In the genomic region with DNA sequence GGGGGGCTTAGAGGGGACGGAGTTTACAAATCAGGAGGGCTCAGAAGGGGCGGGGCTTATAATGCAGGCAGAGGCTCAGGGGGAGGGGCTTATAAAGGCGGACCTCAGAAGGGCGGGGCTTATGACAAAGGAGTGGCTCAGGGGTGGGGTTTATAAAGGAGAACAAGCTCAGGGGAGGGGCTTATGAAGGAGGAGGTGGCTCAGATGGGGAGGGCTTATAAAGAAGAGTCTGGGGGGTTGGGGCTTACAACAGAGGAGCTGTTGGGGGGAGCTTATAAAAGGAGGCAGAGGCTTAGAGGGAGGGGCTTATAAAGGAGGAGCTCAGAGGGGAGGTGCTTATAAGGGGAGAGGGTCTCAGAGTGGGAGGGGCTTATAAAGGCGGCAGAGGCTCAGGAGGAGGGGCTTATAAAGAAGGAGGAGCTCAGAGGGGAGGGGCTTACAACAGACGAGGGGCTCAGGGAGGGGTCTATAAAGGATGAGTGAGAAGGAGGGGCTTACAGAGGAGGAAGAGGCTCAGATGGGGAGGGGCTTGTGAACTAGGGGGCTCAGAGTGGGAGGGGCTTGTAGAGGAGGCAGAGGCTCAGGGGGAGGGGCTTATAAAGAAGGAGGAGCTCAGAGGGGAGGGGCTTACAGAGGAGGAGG, we compare ENCODE assay signal across 7 cellular contexts. TPM values are rescaled to one million over a fixed set of nuclear protein-coding genes. Genes with fewer than 3 reads are reported as not detected.
DNase-seq lines count a peak whose midpoint lies in the region; ATAC-seq, FAIRE-seq and TF ChIP-seq lines count a peak whose summit lies in the region.
"Had no signal": no experiment of that assay in that cellular context is flagged by ENCODE, and none has a peak within 500 bp of the region (broad histone marks: within the 10 kb centered on the region; RNA-seq: fewer than 3 reads in every experiment).

No MANE protein-coding gene starts in this region.

- SMC1A ChIA-PET in GM12878 (lab: Charles Lee; ENCODE audit: uncharacterized antibody, unreplicated experiment) = no interaction called here

- POLR2A ChIA-PET in GM12878 (lab: Charles Lee) = interaction anchor here (0.6 kb wide), 1 partner anchor 169 kb away, joined by 3 read pairs; no protein-coding TSS in a partner anchor

- H4K20me1 ChIP-seq in BLaER1 treated with 17β-estradiol and CSF1 and Interleukin-3, amounts not matched to agents 10 nM and 100 nM = peaks cover 0 to 3% (median 0%) of the 10 kb centered on the region in 11 experiments; a peak in 2 of 22 replicates
- H4K20me1 ChIP-seq in GM12878 (ENCODE audit: control insufficient read depth, insufficient read depth) = no peaks in the 10 kb centered on the region

- TF ChIP-seq RAD21 in GM12878 (IDR thresholded peaks at IDR 0.05; ENCODE audit: insufficient read depth, low read depth, low read length) = no peak

- CTCF ChIA-PET in GM12878 (lab: Yijun Ruan, JAX) = interaction anchor here (0.6 to 2.1 kb wide), 4 partner anchors 10 to 175 kb away, joined by 3 to 9 read pairs (median 4); no protein-coding TSS in a partner anchor

- BruUV-seq in GM12878 (replicated peaks; lab: Mats Ljungman, UMichigan) = no TSS peak

- H3K4me3 ChIP-seq in BLaER1 treated with 17β-estradiol and CSF1 and Interleukin-3, amounts not matched to agents 10 nM and 100 nM = peak overlapping the region in 9 of 10 experiments; percentile 29 to 66 (median 56); a peak in 17 of 20 replicates
- H3K4me3 ChIP-seq in GM12878 = no peak overlapping the region
- H3K4me3 ChIP-seq in breast epithelium = no peak overlapping the region
- H3K4me3 ChIP-seq: cardiac muscle cell had no signal

- H3K9me3 ChIP-seq in BLaER1 treated with 17β-estradiol and CSF1 and Interleukin-3, amounts not matched to agents 10 nM and 100 nM (replicated peaks in 1 of 11) = 0 out of 22 replicates have a peak, but pooled peaks cover 0 to 5% (median 0%) of the 10 kb centered on the region in 11 experiments
- H3K9me3 ChIP-seq in GM12878 (replicated peaks; ENCODE audit: control insufficient read depth, insufficient read depth, low read length) (no peaks in the 10 kb centered on the region; the same call in 2 of the 3 replicates), breast epithelium (no peaks in the 10 kb centered on the region)

- TF ChIP-seq POLR2A in GM12878 (IDR thresholded peaks at IDR 0.05; ENCODE audit: low read depth, low read length) = no peak
- no peak for TF ChIP-seq POLR2A in breast epithelium (IDR thresholded peaks at IDR 0.05)

- peaks cover 8 to 42% (median 34%) of the 10 kb centered on the region in 10 experiments; a peak in 18 of 20 replicates for H3K4me1 ChIP-seq in BLaER1 treated with 17β-estradiol and CSF1 and Interleukin-3, amounts not matched to agents 10 nM and 100 nM
- no peaks in the 10 kb centered on the region for H3K4me1 ChIP-seq in GM12878 (ENCODE audit: control insufficient read depth, insufficient read depth, low read length)
- H3K4me1 ChIP-seq in breast epithelium = no peaks in the 10 kb centered on the region

- RAD21 ChIA-PET in GM12878 (lab: Charles Lee; ENCODE audit: unreplicated experiment) = interaction anchor here (1.0 kb wide), 1 partner anchor 203 kb away, joined by 4 read pairs; no protein-coding TSS in a partner anchor

- FAIRE-seq in GM12878 (lab: Jason Lieb, UNC) = no peak

- in situ Hi-C loops in GM12878 (cut with MboI) = no loop called here

- H3K79me2 ChIP-seq in GM12878 (ENCODE audit: control insufficient read depth, insufficient read depth, low read length) = no peaks in the 10 kb centered on the region

- H3K4me2 ChIP-seq in BLaER1 treated with 17β-estradiol and CSF1 and Interleukin-3, amounts not matched to agents 10 nM and 100 nM = peak overlapping the region; percentile 59 to 96 (median 85); a peak in 20 of 22 replicates
- no peak overlapping the region for H3K4me2 ChIP-seq in GM12878 (ENCODE audit: control insufficient read depth, insufficient read depth)

- intact Hi-C loops in GM12878 (cut with micrococcal nuclease; ENCODE audit: unreplicated experiment) (no loop called here), breast epithelium (cut with DNase I; ENCODE audit: low total_unique reads) (no loop called here)

- H3K27ac ChIP-seq in BLaER1 treated with 17β-estradiol and CSF1 and Interleukin-3, amounts not matched to agents 10 nM and 100 nM = peak overlapping the region in 9 of 11 experiments; percentile 53 to 88 (median 84); a peak in 17 of 22 replicates
- H3K27ac ChIP-seq in GM12878 (ENCODE audit: control insufficient read depth, insufficient read depth) = no peak overlapping the region
- no peak overlapping the region for H3K27ac ChIP-seq in breast epithelium
- H3K27ac ChIP-seq: cardiac muscle cell had no signal

- peak; percentile 67 for ATAC-seq in GM12878

- peak overlapping the region in 9 of 11 experiments; percentile 48 to 80 (median 75); a peak in 17 of 22 replicates for H3K9ac ChIP-seq in BLaER1 treated with 17β-estradiol and CSF1 and Interleukin-3, amounts not matched to agents 10 nM and 100 nM
- H3K9ac ChIP-seq in GM12878 (ENCODE audit: control insufficient read depth, insufficient read depth, low read length) = no peak overlapping the region

- peaks cover 0 to 9% (median 0%) of the 10 kb centered on the region in 11 experiments; a peak in 2 of 22 replicates for H3K27me3 ChIP-seq in BLaER1 treated with 17β-estradiol and CSF1 and Interleukin-3, amounts not matched to agents 10 nM and 100 nM
- H3K27me3 ChIP-seq in GM12878 (replicated peaks in 1 of 2; ENCODE audit: control insufficient read depth in 2 of 2, insufficient read depth in 2 of 2, low read length in 1 of 2) (peaks cover 0 to 2% of the 10 kb centered on the region in 2 experiments; a peak in 3 of 4 replicates), breast epithelium (peaks cover 8 to 37% of the 10 kb centered on the region in 2 donors)
- H3K27me3 ChIP-seq: cardiac muscle cell had no signal

- no peak for TF ChIP-seq EP300 in GM12878 (IDR thresholded peaks at IDR 0.05; ENCODE audit: borderline replicate concordance in 1 of 2, control insufficient read depth in 1 of 2, low read depth in 2 of 2, low read length in 2 of 2)

- DNase-seq in NCI-H2196 (lab: John Stamatoyannopoulos, UW; ENCODE audit: unreplicated experiment) (peak; percentile 18), GM12878 (ENCODE audit: low read depth, low spot score) (no peak), NCI-H510A (lab: John Stamatoyannopoulos, UW) (no peak), breast epithelium (ENCODE audit: low spot score in 2 of 2) (no peak), NCI-H128 (lab: John Stamatoyannopoulos, UW; ENCODE audit: unreplicated experiment) (no peak)

- WGBS in GM12878 (ENCODE audit: insufficient coverage, insufficient replicate concordance, low lambda C conversion rate, missing lambda C conversion rate) = 5% methylated on average over 6 of the region's 6 CpGs

- no peak for TF ChIP-seq CTCF in GM12878 (IDR thresholded peaks at IDR 0.05 in 2 of 3, conservative IDR thresholded peaks at IDR 0.05 in 1 of 3; ENCODE audit: control insufficient read depth in 2 of 3, extremely low read depth in 1 of 3, insufficient read depth in 1 of 3, low read depth in 3 of 3, low read length in 3 of 3)
- no peak for TF ChIP-seq CTCF in breast epithelium (IDR thresholded peaks at IDR 0.05)

- H3K36me3 ChIP-seq in BLaER1 treated with 17β-estradiol and CSF1 and Interleukin-3, amounts not matched to agents 10 nM and 100 nM = peaks cover 0 to 20% (median 10%) of the 10 kb centered on the region in 11 experiments; a peak in 9 of 22 replicates
- H3K36me3 ChIP-seq in GM12878 (ENCODE audit: control insufficient read depth in 2 of 2, insufficient read depth in 2 of 2, low read length in 1 of 2) (no peaks in the 10 kb centered on the region), breast epithelium (no peaks in the 10 kb centered on the region)
- H3K36me3 ChIP-seq: cardiac muscle cell had no signal

- no peak overlapping the region for H2AFZ ChIP-seq in GM12878 (ENCODE audit: control insufficient read depth, low read depth, low read length)

RNA-seq across cellular contexts. Expression of gene SMIM24, which starts 1.0 kb away (rescaled TPM):
- total RNA-seq in GM12878 (2013; cell fraction: nucleolus; rRNA removed) = not detected in 2 replicates
- total RNA-seq in GM12878 (2014; rRNA removed) (0.17 TPM in 1 of 2 replicates, not detected in the other), GM12878 (2014; rRNA removed; fragmentation: Illumina TruSeq; extraction: Trizol) (0.41 TPM in 1 of 2 replicates, not detected in the other), GM12878 (2021) (0.36 TPM in 1 of 2 replicates, not detected in the other), breast epithelium (1 to 10 TPM in 2 of 3 donors, not detected in 1; 2.0 to 6.7 TPM)
- 2.4 TPM for polyA plus RNA-seq in GM12878 (2011; ENCODE audit: low read depth)
- polyA plus RNA-seq in GM12878 (2011; rRNA removed) (0.22 TPM in 1 of 2 replicates, not detected in the other), GM12878 (2014; fragmentation: Illumina TruSeq; extraction: Trizol) (0.24 TPM in 1 of 2 replicates, not detected in the other), GM12878 (2014; fragmentation: Nextera tagmentation; extraction: Ambion mirVana) (under 1 TPM; 0.14 to 0.44 TPM), GM12878 (2014; rRNA removed) (not detected in 2 replicates), GM12878 (2016; fragmentation: Nextera tagmentation; extraction: Ambion mirVana) (not detected)
- 0.22 and 0.49 TPM in 2 replicates for polyA plus RNA-seq in GM12878 (2011; cell fraction: cytosol; rRNA removed)
- polyA plus RNA-seq in GM12878 (2011; cell fraction: nucleus; rRNA removed) = 0.21 TPM in 1 of 2 replicates, not detected in the other
- 0.76 and 0.87 TPM in 2 replicates for polyA plus RNA-seq in GM12878 (2012)
- not detected in 2 replicates for polyA minus RNA-seq in GM12878 (2011; rRNA and poly(A)+ RNA removed)
- not detected in 2 replicates for polyA minus RNA-seq in GM12878 (2011; cell fraction: cytosol; rRNA and poly(A)+ RNA removed)
- not detected in 2 replicates for polyA minus RNA-seq in GM12878 (2011; cell fraction: nucleus; rRNA and poly(A)+ RNA removed)

RNA-seq across cellular contexts. Expression of gene SMIM44, which starts 3.9 kb away (rescaled TPM):
- not detected in 2 replicates for total RNA-seq in GM12878 (2013; cell fraction: nucleolus; rRNA removed)
- not detected in 2 replicates for total RNA-seq in GM12878 (2014; rRNA removed)
- total RNA-seq in GM12878 (2014; rRNA removed; fragmentation: Illumina TruSeq; extraction: Trizol) = not detected in 2 replicates
- not detected in 2 replicates for total RNA-seq in GM12878 (2021)
- not detected for polyA plus RNA-seq in GM12878 (2011; ENCODE audit: low read depth)
- not detected in 2 replicates for polyA plus RNA-seq in GM12878 (2011; rRNA removed)
- not detected in 2 replicates for polyA plus RNA-seq in GM12878 (2011; cell fraction: cytosol; rRNA removed)
- not detected in 2 replicates for polyA plus RNA-seq in GM12878 (2011; cell fraction: nucleus; rRNA removed)
- not detected in 2 replicates for polyA plus RNA-seq in GM12878 (2012)
- not detected in 2 replicates for polyA plus RNA-seq in GM12878 (2014; fragmentation: Illumina TruSeq; extraction: Trizol)
- not detected for polyA plus RNA-seq in GM12878 (2014; fragmentation: Nextera tagmentation; extraction: Ambion mirVana)
- not detected in 2 replicates for polyA plus RNA-seq in GM12878 (2014; rRNA removed)
- not detected for polyA plus RNA-seq in GM12878 (2016; fragmentation: Nextera tagmentation; extraction: Ambion mirVana)
- not detected in 2 replicates for polyA minus RNA-seq in GM12878 (2011; rRNA and poly(A)+ RNA removed)
- not detected in 2 replicates for polyA minus RNA-seq in GM12878 (2011; cell fraction: cytosol; rRNA and poly(A)+ RNA removed)
- not detected in 2 replicates for polyA minus RNA-seq in GM12878 (2011; cell fraction: nucleus; rRNA and poly(A)+ RNA removed)
- not detected for total RNA-seq in breast epithelium
- total RNA-seq: cardiac muscle cell had no signal
- polyA plus RNA-seq: cardiac muscle cell had no signal

RNA-seq across cellular contexts. Expression of gene DOHH, which starts 21.2 kb away (rescaled TPM):
- 3.1 and 3.9 TPM in 2 replicates for total RNA-seq in GM12878 (2013; cell fraction: nucleolus; rRNA removed)
- total RNA-seq in GM12878 (2014; rRNA removed) (20.2 and 25.4 TPM in 2 replicates), GM12878 (2014; rRNA removed; fragmentation: Illumina TruSeq; extraction: Trizol) (2.6 and 3.0 TPM in 2 replicates), GM12878 (2021) (17.7 and 19.3 TPM in 2 replicates), breast epithelium (10 to 100 TPM; 11.6 to 13.4 (median 12.2) TPM)
- polyA plus RNA-seq in GM12878 (2011; ENCODE audit: low read depth) = 2.6 TPM
- polyA plus RNA-seq in GM12878 (2011; rRNA removed) (1.8 and 4.0 TPM in 2 replicates), GM12878 (2014; fragmentation: Illumina TruSeq; extraction: Trizol) (0.22 and 0.48 TPM in 2 replicates), GM12878 (2014; fragmentation: Nextera tagmentation; extraction: Ambion mirVana) (under 1 TPM; 0.11 to 0.38 TPM), GM12878 (2014; rRNA removed) (19.7 and 24.6 TPM in 2 replicates), GM12878 (2016; fragmentation: Nextera tagmentation; extraction: Ambion mirVana) (10 to 100 TPM; 23.5 to 28.6 TPM)
- polyA plus RNA-seq in GM12878 (2011; cell fraction: cytosol; rRNA removed) = 6.4 and 14.7 TPM in 2 replicates
- 6.1 and 11.3 TPM in 2 replicates for polyA plus RNA-seq in GM12878 (2011; cell fraction: nucleus; rRNA removed)
- 10.7 and 13.5 TPM in 2 replicates for polyA plus RNA-seq in GM12878 (2012)
- 1.2 and 4.4 TPM in 2 replicates for polyA minus RNA-seq in GM12878 (2011; rRNA and poly(A)+ RNA removed)
- 4.1 and 5.2 TPM in 2 replicates for polyA minus RNA-seq in GM12878 (2011; cell fraction: cytosol; rRNA and poly(A)+ RNA removed)
- 2.8 and 4.8 TPM in 2 replicates for polyA minus RNA-seq in GM12878 (2011; cell fraction: nucleus; rRNA and poly(A)+ RNA removed)

RNA-seq across cellular contexts. Expression of gene FZR1, which starts 26.8 kb away (rescaled TPM):
- 36.7 and 46.1 TPM in 2 replicates for total RNA-seq in GM12878 (2013; cell fraction: nucleolus; rRNA removed)
- total RNA-seq in GM12878 (2014; rRNA removed) (30.6 and 35.1 TPM in 2 replicates), GM12878 (2014; rRNA removed; fragmentation: Illumina TruSeq; extraction: Trizol) (9.6 and 12.3 TPM in 2 replicates), GM12878 (2021) (42.8 and 44.2 TPM in 2 replicates), breast epithelium (10 to 100 TPM; 15.8 to 28.7 (median 26.5) TPM)
- 8.7 TPM for polyA plus RNA-seq in GM12878 (2011; ENCODE audit: low read depth)
- polyA plus RNA-seq in GM12878 (2011; rRNA removed) (13.0 and 28.1 TPM in 2 replicates), GM12878 (2014; fragmentation: Illumina TruSeq; extraction: Trizol) (2.2 and 15.4 TPM in 2 replicates), GM12878 (2014; fragmentation: Nextera tagmentation; extraction: Ambion mirVana) (under 1 TPM; 0.11 to 0.55 TPM), GM12878 (2014; rRNA removed) (30.8 and 46.7 TPM in 2 replicates), GM12878 (2016; fragmentation: Nextera tagmentation; extraction: Ambion mirVana) (10 to 100 TPM; 33.5 to 36.2 TPM)
- polyA plus RNA-seq in GM12878 (2011; cell fraction: cytosol; rRNA removed) = 28.1 and 37.0 TPM in 2 replicates
- 131 and 138 TPM in 2 replicates for polyA plus RNA-seq in GM12878 (2011; cell fraction: nucleus; rRNA removed)
- 25.6 and 34.9 TPM in 2 replicates for polyA plus RNA-seq in GM12878 (2012)
- 17.0 and 37.1 TPM in 2 replicates for polyA minus RNA-seq in GM12878 (2011; rRNA and poly(A)+ RNA removed)
- 20.7 and 28.9 TPM in 2 replicates for polyA minus RNA-seq in GM12878 (2011; cell fraction: cytosol; rRNA and poly(A)+ RNA removed)
- 23.3 and 26.6 TPM in 2 replicates for polyA minus RNA-seq in GM12878 (2011; cell fraction: nucleus; rRNA and poly(A)+ RNA removed)

RNA-seq across cellular contexts. Expression of gene TEKTIP1, which starts 59.7 kb away (rescaled TPM):
- not detected in 2 replicates for total RNA-seq in GM12878 (2013; cell fraction: nucleolus; rRNA removed)
- total RNA-seq in GM12878 (2014; rRNA removed) (not detected in 2 replicates), GM12878 (2014; rRNA removed; fragmentation: Illumina TruSeq; extraction: Trizol) (not detected in 2 replicates), GM12878 (2021) (1.7 and 2.6 TPM in 2 replicates), breast epithelium (1 to 10 TPM in 1 of 3 donors, not detected in 2; 2.0 TPM)
- not detected for polyA plus RNA-seq in GM12878 (2011; ENCODE audit: low read depth)
- polyA plus RNA-seq in GM12878 (2011; rRNA removed) (0.18 TPM in 1 of 2 replicates, not detected in the other), GM12878 (2014; fragmentation: Illumina TruSeq; extraction: Trizol) (not detected in 2 replicates), GM12878 (2014; fragmentation: Nextera tagmentation; extraction: Ambion mirVana) (not detected), GM12878 (2014; rRNA removed) (0.69 and 1.1 TPM in 2 replicates), GM12878 (2016; fragmentation: Nextera tagmentation; extraction: Ambion mirVana) (under 1 TPM; 0.45 to 0.60 TPM)
- 0.10 and 0.25 TPM in 2 replicates for polyA plus RNA-seq in GM12878 (2011; cell fraction: cytosol; rRNA removed)
- 5.2 and 5.7 TPM in 2 replicates for polyA plus RNA-seq in GM12878 (2011; cell fraction: nucleus; rRNA removed)
- polyA plus RNA-seq in GM12878 (2012) = 0.62 and 1.1 TPM in 2 replicates
- not detected in 2 replicates for polyA minus RNA-seq in GM12878 (2011; rRNA and poly(A)+ RNA removed)
- not detected in 2 replicates for polyA minus RNA-seq in GM12878 (2011; cell fraction: cytosol; rRNA and poly(A)+ RNA removed)
- polyA minus RNA-seq in GM12878 (2011; cell fraction: nucleus; rRNA and poly(A)+ RNA removed) = 0.77 TPM in 1 of 2 replicates, not detected in the other

Comparison
In these comparisons a context has a peak if more than half of its experiments do, and no peak if none do; other contexts are left out.
1. H3K27ac ChIP-seq: peak in BLaER1 treated with 17β-estradiol and CSF1 and Interleukin-3, amounts not matched to agents 10 nM and 100 nM (9 of 11); none in GM12878 (single experiment) and breast epithelium (0 of 2).
2. H3K4me3 ChIP-seq: peak in BLaER1 treated with 17β-estradiol and CSF1 and Interleukin-3, amounts not matched to agents 10 nM and 100 nM (9 of 10); none in GM12878 (single experiment) and breast epithelium (0 of 3).